ENCODE assay signal across 19 cellular contexts in genomic region chr4:114398386-114398785, GRCh38.
DNase-seq lines count a peak whose midpoint lies in the region; ATAC-seq and TF ChIP-seq lines count a peak whose summit lies in the region.
"Had no signal": no experiment of that assay in that cellular context is flagged by ENCODE, and none has a peak within 500 bp of the region (broad histone marks: within the 10 kb centered on the region; RNA-seq: fewer than 3 reads in every experiment).

No MANE protein-coding gene starts in this region.

- H3K4me3 Mint-ChIP-seq in nephron = no peak overlapping the region

- no peaks in the 10 kb centered on the region for H3K9me3 Mint-ChIP-seq in nephron

- no peaks in the 10 kb centered on the region for H3K27me3 ChIP-seq in kidney epithelial cell (ENCODE audit: control insufficient read depth, insufficient read depth, low read length)

- no peaks in the 10 kb centered on the region for H3K36me3 ChIP-seq in kidney epithelial cell (ENCODE audit: control insufficient read depth, insufficient read depth, low read length)
- H3K36me3 ChIP-seq: HAP-1, MG63 had no signal

- no peak for ATAC-seq in HG02642 (IDR thresholded peaks at IDR 0.05; ENCODE audit: poor library complexity, unreplicated experiment)

- DNase-seq in NCI-H2171 treated with DMSO at 0.1 percent for 48 hours (lab: John Stamatoyannopoulos, UW) (peak; percentile 27), NCI-H2171 (lab: John Stamatoyannopoulos, UW) (no peak), kidney epithelial cell (ENCODE audit: low read depth) (peak; percentile 16), NOMO-1 treated with DMSO at 0.1 percent for 48 hours (lab: John Stamatoyannopoulos, UW; ENCODE audit: unreplicated experiment) (no peak), AG20443 (ENCODE audit: low spot score) (no peak)
- DNase-seq: DMS153, GOT3, IMR-90, KG1, MG63, NCI-H1105 treated with DMSO at 0.1 percent for 48 hours, NCI-H2029, NCI-H2227 treated with DMSO at 0.1 percent for 48 hours, NCI-H510A, NCI-H748 treated with DMSO at 0.1 percent for 48 hours, SHP77 had no signal

- H3K4me3 ChIP-seq in kidney epithelial cell (ENCODE audit: low read depth, low read length) = no peak overlapping the region
- H3K4me3 ChIP-seq: HAP-1, MG63 had no signal

- peaks cover 21% of the 10 kb centered on the region for H3K27me3 Mint-ChIP-seq in nephron (ENCODE audit: low read depth)

- TF ChIP-seq CTCF in kidney epithelial cell (IDR thresholded peaks at IDR 0.05; ENCODE audit: insufficient read depth, low read length, poor library complexity, severe bottlenecking) (peak; percentile 8), nephron (IDR thresholded peaks at IDR 0.05; ENCODE audit: unreplicated experiment in 3 of 3) (no peak)

- H3K4me1 Mint-ChIP-seq in nephron = peaks cover 11% of the 10 kb centered on the region

- no peaks in the 10 kb centered on the region for H3K36me3 Mint-ChIP-seq in nephron (ENCODE audit: low read depth)

- peak overlapping the region; percentile 16 to 77 (median 56) for H3K27ac Mint-ChIP-seq in nephron

Comparison
In these comparisons a context has a peak if more than half of its experiments do, and no peak if none do; other contexts are left out.
1. DNase-seq: peak in NCI-H2171 treated with DMSO at 0.1 percent for 48 hours (single experiment) and kidney epithelial cell (single experiment); none in NCI-H2171 (single experiment), NOMO-1 treated with DMSO at 0.1 percent for 48 hours (single experiment) and AG20443 (single experiment).